ENCODE assay signal across 8 cellular contexts in genomic region chr1:161313554-161314200, GRCh38. TPM values are rescaled to one million over a fixed set of nuclear protein-coding genes. Genes with fewer than 3 reads are reported as not detected.
DNase-seq lines count a peak whose midpoint lies in the region; ATAC-seq and TF ChIP-seq lines count a peak whose summit lies in the region.

No MANE protein-coding gene starts in this region.

- no peak for TF ChIP-seq CTCF in mammary epithelial cell (conservative IDR thresholded peaks at IDR 0.05 in 1 of 2, IDR thresholded peaks at IDR 0.05 in 1 of 2; ENCODE audit: extremely low read depth in 1 of 2, insufficient read depth in 1 of 2, low read depth in 1 of 2, low read length in 2 of 2)
- no peak for TF ChIP-seq CTCF in tibial nerve (IDR thresholded peaks at IDR 0.05)

- BruUV-seq in mammary epithelial cell (replicated peaks; lab: Mats Ljungman, UMichigan): TSS peak; percentile 82

- H3K4me1 ChIP-seq in mammary epithelial cell (ENCODE audit: insufficient read depth, low read length): peaks cover 14% of the 10 kb centered on the region
- H3K4me1 ChIP-seq in tibial nerve: peaks cover 0 to 57% (median 8%) of the 10 kb centered on the region in 4 donors

- DNase-seq in mammary epithelial cell (no peak), medulla oblongata (ENCODE audit: extremely low spot score) (peak; percentile 79), tibial nerve (ENCODE audit: low spot score in 2 of 2) (no peak), middle frontal gyrus (ENCODE audit: extremely low spot score, low spot score) (no peak)
- no peak for DNase-seq in stimulated activated CD4-positive, alpha-beta T cell treated with anti-CD3 and anti-CD28 coated beads, Interleukin-2, amount 100 ng/mL, for 24 hours

- in situ Hi-C loops in mammary epithelial cell (cut with MboI; ENCODE audit: low sequenced_read_pairs in 2 of 2): no loop called here

- no peak for TF ChIP-seq POLR2A in tibial nerve (IDR thresholded peaks at IDR 0.05)

- dilution Hi-C loops in mammary epithelial cell (cut with HindIII; ENCODE audit: low sequenced_read_pairs): no loop called here

- 19% methylated on average over 24 of the region's 28 CpGs for WGBS in mammary epithelial cell (ENCODE audit: low coverage, missing lambda C conversion rate)
- 25 to 26% methylated on average over 28 of the region's 28 CpGs for WGBS in tibial nerve, 2 donors

- no peak for TF ChIP-seq EP300 in tibial nerve (IDR thresholded peaks at IDR 0.05)

- H4K20me1 ChIP-seq in mammary epithelial cell (ENCODE audit: insufficient read depth, low read length): no peaks in the 10 kb centered on the region

- H3K9me3 ChIP-seq in KOPT-K1 (ENCODE audit: insufficient read depth, low read length, poor library complexity, severe bottlenecking) (no peaks in the 10 kb centered on the region), mammary epithelial cell (replicated peaks; ENCODE audit: insufficient read depth, low read length) (no peaks in the 10 kb centered on the region), tibial nerve (no peaks in the 10 kb centered on the region)

- CTCF ChIA-PET in mammary epithelial cell (lab: Charles Lee; ENCODE audit: low non-redundant PET): no interaction called here

- peak overlapping the region; percentile 90 for H3K4me2 ChIP-seq in mammary epithelial cell (ENCODE audit: insufficient read depth, low read depth, low read length)

- peaks cover 36% of the 10 kb centered on the region for H3K79me2 ChIP-seq in mammary epithelial cell (ENCODE audit: insufficient read depth, low read length)

- peak overlapping the region; percentile 98 for H3K9ac ChIP-seq in mammary epithelial cell (ENCODE audit: insufficient read depth, low read length)

- peak overlapping the region; percentile 97 for H3K4me3 ChIP-seq in GM08714 (ENCODE audit: low read length)
- H3K4me3 ChIP-seq in mammary epithelial cell (replicated peaks in 1 of 3; ENCODE audit: insufficient read depth in 1 of 3, low read depth in 2 of 3, low read length in 3 of 3): peak overlapping the region; percentile 75 to 92 (median 88)
- H3K4me3 ChIP-seq in tibial nerve: peak overlapping the region; percentile 76 to 97 (median 83)

- ATAC-seq in esophagus mucosa: no peak

- H3K27ac ChIP-seq in KOPT-K1 (ENCODE audit: low read depth, low read length, poor library complexity, severe bottlenecking) (peak overlapping the region; percentile 67), mammary epithelial cell (ENCODE audit: insufficient read depth, low read depth, low read length) (peak overlapping the region; percentile 93), tibial nerve (peak overlapping the region; percentile 88 to 98 (median 90))

- peak overlapping the region; percentile 99 for H2AFZ ChIP-seq in mammary epithelial cell (ENCODE audit: low read depth, low read length)

- intact Hi-C loops in mammary epithelial cell (cut with micrococcal nuclease): loop anchor here (1.0 to 2.0 kb wide), 2 partner anchors 69 to 87 kb away; partner anchors contain the start of gene TOMM40L

- no peaks in the 10 kb centered on the region for H3K27me3 ChIP-seq in mammary epithelial cell (ENCODE audit: insufficient read depth, low read length)
- no peaks in the 10 kb centered on the region for H3K27me3 ChIP-seq in tibial nerve

- H3K36me3 ChIP-seq in KOPT-K1 (ENCODE audit: insufficient read depth, low read length) (no peaks in the 10 kb centered on the region), mammary epithelial cell (ENCODE audit: insufficient read depth, low read length) (no peaks in the 10 kb centered on the region), tibial nerve (peaks cover 0 to 1% (median 0%) of the 10 kb centered on the region in 3 donors)

RNA-seq across cellular contexts. Expression of gene SDHC, which starts 0.5 kb away (rescaled TPM):
- 100 to 1,000 TPM in 1 of 2 donors, 10 to 100 TPM in 1; 26.0 to 180 TPM for total RNA-seq in mammary epithelial cell
- 439 TPM for polyA plus RNA-seq in mammary epithelial cell
- 118 TPM for polyA minus RNA-seq in mammary epithelial cell
- total RNA-seq in tibial nerve: 100 to 1,000 TPM in 1 of 4 donors, 10 to 100 TPM in 3; 27.9 to 144 (median 48.4) TPM
- total RNA-seq in esophagus mucosa: 185 TPM

RNA-seq across cellular contexts. Expression of gene MPZ, which starts 3.9 kb away (rescaled TPM):
- total RNA-seq in mammary epithelial cell (1 to 10 TPM in 1 of 2 donors, under 1 TPM in 1; 0.67 to 1.2 TPM), tibial nerve (1,000 to 10,000 TPM in 3 of 4 donors, 100 to 1,000 TPM in 1; 570 to 1,776 (median 1,657) TPM), esophagus mucosa (1.4 TPM)
- 1.3 TPM for polyA plus RNA-seq in mammary epithelial cell
- polyA minus RNA-seq in mammary epithelial cell: not detected

RNA-seq across cellular contexts. Expression of gene CFAP126, which starts 54.0 kb away (rescaled TPM):
- total RNA-seq in mammary epithelial cell: not detected
- not detected for polyA plus RNA-seq in mammary epithelial cell
- not detected for polyA minus RNA-seq in mammary epithelial cell
- total RNA-seq in tibial nerve: under 1 TPM in 1 of 4 donors, not detected in 3; 0.90 TPM
- total RNA-seq in esophagus mucosa: not detected

RNA-seq across cellular contexts. Expression of gene PCP4L1, which starts 55.1 kb away (rescaled TPM):
- total RNA-seq in mammary epithelial cell (under 1 TPM in 1 of 2 donors, not detected in 1; 0.42 TPM), tibial nerve (1 to 10 TPM in 1 of 4 donors, under 1 TPM in 1, not detected in 2; 0.42 to 1.2 TPM), esophagus mucosa (29.3 TPM)
- polyA plus RNA-seq in mammary epithelial cell: 0.09 TPM
- polyA minus RNA-seq in mammary epithelial cell: not detected

Comparison
In these comparisons a context has a peak if more than half of its experiments do, and no peak if none do; other contexts are left out.
1. RNA of gene MPZ, which starts 3.9 kb away (total RNA-seq): 570 to 1,776 TPM in tibial nerve; 1.4 TPM in esophagus mucosa (single experiment) and 0.67 to 1.2 TPM in mammary epithelial cell; every median in the first group is over 100 times any median in the second.
2. Peak in every context shown above with its lines, with median percentiles within 50 percentile points of each other: H3K4me3 ChIP-seq and H3K27ac ChIP-seq.